10 cellular contexts compared by ENCODE assay signal in the genomic region with DNA sequence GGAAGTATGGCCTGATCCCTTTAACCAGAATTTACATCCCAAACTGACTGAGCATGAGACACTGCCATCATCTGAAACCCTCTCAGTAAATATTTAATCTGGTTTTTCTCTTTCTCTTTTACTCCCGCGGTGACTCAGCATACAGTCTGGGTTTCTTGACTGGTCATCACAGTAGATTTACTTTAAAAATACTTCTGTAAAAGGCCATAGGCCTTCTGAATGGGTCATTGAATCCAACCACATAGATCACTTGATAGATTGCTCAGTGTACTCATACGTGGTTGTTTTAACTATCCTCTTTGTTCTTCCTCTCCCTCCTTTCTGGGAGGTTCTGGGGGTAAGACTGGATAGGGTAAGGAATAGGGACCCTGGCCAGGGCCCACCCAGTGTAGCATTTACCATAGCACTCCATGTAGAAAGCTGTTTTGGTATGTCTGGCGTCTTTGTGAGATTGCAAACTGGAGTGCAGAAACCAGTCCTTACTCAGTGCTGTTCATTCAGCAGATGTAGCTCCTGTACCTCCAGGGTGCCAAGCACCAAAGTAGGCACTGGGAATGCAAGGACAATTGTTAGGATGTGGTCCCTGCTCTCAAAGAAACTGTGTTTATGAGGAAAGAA.
DNase-seq lines count a peak whose midpoint lies in the region; ATAC-seq and TF ChIP-seq lines count a peak whose summit lies in the region.
"Had no signal": no experiment of that assay in that cellular context is flagged by ENCODE, and none has a peak within 500 bp of the region (broad histone marks: within the 10 kb centered on the region; RNA-seq: fewer than 3 reads in every experiment).

No MANE protein-coding gene starts in this region.

- H3K27ac Mint-ChIP-seq in nephron, result peak overlapping the region; percentile 43 to 57 (median 46)
- no peak overlapping the region for H3K27ac Mint-ChIP-seq in CD8-positive, alpha-beta memory T cell
- no peak overlapping the region for H3K27ac Mint-ChIP-seq in activated CD8-positive, alpha-beta T cell treated with anti-CD3 and anti-CD28 coated beads for 36 hours

- H3K4me3 Mint-ChIP-seq in nephron, result no peak overlapping the region
- no peak overlapping the region for H3K4me3 Mint-ChIP-seq in CD8-positive, alpha-beta memory T cell
- no peak overlapping the region for H3K4me3 Mint-ChIP-seq in activated CD8-positive, alpha-beta T cell treated with anti-CD3 and anti-CD28 coated beads for 36 hours

- H3K4me1 ChIP-seq in CD8-positive, alpha-beta memory T cell (ENCODE audit: insufficient read depth, low read length), result no peaks in the 10 kb centered on the region
- H3K4me1 ChIP-seq: Peyer's patch had no signal

- H3K27ac ChIP-seq in CD8-positive, alpha-beta memory T cell (ENCODE audit: low read depth, low read length), result no peak overlapping the region

- DNase-seq in SK-MEL-5 (ENCODE audit: low read depth, low spot score) (peak; percentile 93), middle frontal gyrus (ENCODE audit: extremely low spot score, low spot score) (no peak), Kasumi-1 (lab: John Stamatoyannopoulos, UW) (no peak)
- no peak for DNase-seq in CD8-positive, alpha-beta memory T cell
- DNase-seq in activated CD8-positive, alpha-beta T cell treated with anti-CD3 and anti-CD28 coated beads for 36 hours, result no peak
- DNase-seq: midbrain, Peyer's patch had no signal

- peak; percentile 91 for ATAC-seq in GM18873 (IDR thresholded peaks at IDR 0.05; ENCODE audit: low FRiP score, unreplicated experiment)
- peak; percentile 59 for ATAC-seq in HG02884 (IDR thresholded peaks at IDR 0.05; ENCODE audit: unreplicated experiment)
- no peak for ATAC-seq in activated CD8-positive, alpha-beta T cell treated with anti-CD3 and anti-CD28 coated beads for 36 hours

- no peaks in the 10 kb centered on the region for H3K27me3 ChIP-seq in CD8-positive, alpha-beta memory T cell (ENCODE audit: insufficient read depth, low read length, poor library complexity, severe bottlenecking)
- H3K27me3 ChIP-seq: Peyer's patch had no signal

- CTCF ChIA-PET in CD8-positive, alpha-beta memory T cell (lab: Charles Lee), result no interaction called here
- CTCF ChIA-PET in activated CD8-positive, alpha-beta T cell treated with anti-CD3 and anti-CD28 coated beads for 36 hours (lab: Charles Lee), result no interaction called here

- intact Hi-C loops in activated CD8-positive, alpha-beta T cell treated with anti-CD3 and anti-CD28 coated beads for 36 hours (cut with micrococcal nuclease), result no loop called here

- H3K36me3 Mint-ChIP-seq in nephron (ENCODE audit: low read depth), result peaks cover 15% of the 10 kb centered on the region
- no peaks in the 10 kb centered on the region for H3K36me3 Mint-ChIP-seq in CD8-positive, alpha-beta memory T cell
- H3K36me3 Mint-ChIP-seq in activated CD8-positive, alpha-beta T cell treated with anti-CD3 and anti-CD28 coated beads for 36 hours (ENCODE audit: low read depth), result no peaks in the 10 kb centered on the region

- peaks cover 30% of the 10 kb centered on the region for H3K4me1 Mint-ChIP-seq in nephron
- no peaks in the 10 kb centered on the region for H3K4me1 Mint-ChIP-seq in CD8-positive, alpha-beta memory T cell
- H3K4me1 Mint-ChIP-seq in activated CD8-positive, alpha-beta T cell treated with anti-CD3 and anti-CD28 coated beads for 36 hours (ENCODE audit: low read depth), result no peaks in the 10 kb centered on the region

- POLR2A ChIA-PET in CD8-positive, alpha-beta memory T cell (lab: Charles Lee), result no interaction called here
- POLR2A ChIA-PET in activated CD8-positive, alpha-beta T cell treated with anti-CD3 and anti-CD28 coated beads for 36 hours (lab: Charles Lee), result no interaction called here

- no peaks in the 10 kb centered on the region for H3K36me3 ChIP-seq in CD8-positive, alpha-beta memory T cell (ENCODE audit: insufficient read depth, low read length)
- H3K36me3 ChIP-seq: Peyer's patch had no signal

- H3K9me3 ChIP-seq in CD8-positive, alpha-beta memory T cell (ENCODE audit: low read length), result no peaks in the 10 kb centered on the region
- H3K9me3 ChIP-seq: Peyer's patch had no signal

- H3K27me3 Mint-ChIP-seq in nephron (ENCODE audit: low read depth), result no peaks in the 10 kb centered on the region
- peaks cover 0 to 3% of the 10 kb centered on the region in 2 donors for H3K27me3 Mint-ChIP-seq in CD8-positive, alpha-beta memory T cell
- H3K27me3 Mint-ChIP-seq in activated CD8-positive, alpha-beta T cell treated with anti-CD3 and anti-CD28 coated beads for 36 hours, result no peaks in the 10 kb centered on the region

- H3K4me3 ChIP-seq in CD8-positive, alpha-beta memory T cell (ENCODE audit: low read length), result no peak overlapping the region
- H3K4me3 ChIP-seq: Peyer's patch had no signal

- peaks cover 10% of the 10 kb centered on the region for H3K9me3 Mint-ChIP-seq in nephron
- H3K9me3 Mint-ChIP-seq in CD8-positive, alpha-beta memory T cell, result no peaks in the 10 kb centered on the region
- H3K9me3 Mint-ChIP-seq in activated CD8-positive, alpha-beta T cell treated with anti-CD3 and anti-CD28 coated beads for 36 hours, result no peaks in the 10 kb centered on the region

- TF ChIP-seq CTCF in nephron (IDR thresholded peaks at IDR 0.05; ENCODE audit: unreplicated experiment in 3 of 3), result no peak
- TF ChIP-seq CTCF in activated CD8-positive, alpha-beta T cell treated with anti-CD3 and anti-CD28 coated beads for 36 hours (IDR thresholded peaks at IDR 0.05), result no peak

- in situ Hi-C loops in SK-MEL-5 (cut with HindIII; ENCODE audit: low pct_unique_long_range_greater_than_20kb, low sequenced_read_pairs), result no loop called here

Comparison
In these comparisons a context has a peak if more than half of its experiments do, and no peak if none do; other contexts are left out.
1. H3K27ac Mint-ChIP-seq: peak in nephron (3 of 3); none in CD8-positive, alpha-beta memory T cell (0 of 8) and activated CD8-positive, alpha-beta T cell treated with anti-CD3 and anti-CD28 coated beads for 36 hours (single experiment).